Comparison of ENCODE assay signal across 8 cellular contexts in genomic region chr1:227887697-227888403, GRCh38. TPM values are rescaled to one million over a fixed set of nuclear protein-coding genes. Genes with fewer than 3 reads are reported as not detected.
DNase-seq lines count a peak whose midpoint lies in the region; ATAC-seq, FAIRE-seq and TF ChIP-seq lines count a peak whose summit lies in the region.

No MANE protein-coding gene starts in this region.

- 17% methylated on average over 40 of the region's 40 CpGs for WGBS in urinary bladder

- peak overlapping the region; percentile 89 for H3K27ac ChIP-seq in urinary bladder (ENCODE audit: low read depth)

- H3K36me3 Mint-ChIP-seq in endothelial cell (ENCODE audit: low read depth, unreplicated experiment) (no peaks in the 10 kb centered on the region), naive B cell (no peaks in the 10 kb centered on the region)

- H3K27me3 Mint-ChIP-seq in endothelial cell (ENCODE audit: unreplicated experiment) (peaks cover 5% of the 10 kb centered on the region), naive B cell (peaks cover 0 to 5% (median 0%) of the 10 kb centered on the region in 3 donors)

- ATAC-seq in naive B cell (ENCODE audit: low read depth in 2 of 2) (peak; percentile 78 to 83), GM19455 (IDR thresholded peaks at IDR 0.05; ENCODE audit: unreplicated experiment) (no peak)

- TF ChIP-seq CTCF in endothelial cell (IDR thresholded peaks at IDR 0.05; ENCODE audit: unreplicated experiment): no peak

- FAIRE-seq in RCC 7860 (lab: Jason Lieb, UNC) (no peak), frontal cortex (lab: Jason Lieb, UNC) (no peak)

- H3K27ac Mint-ChIP-seq in endothelial cell (ENCODE audit: unreplicated experiment) (no peak overlapping the region), naive B cell (peak overlapping the region in 3 of 6 donors; percentile 73 to 88 (median 80))

- H3K9me3 Mint-ChIP-seq in endothelial cell (ENCODE audit: unreplicated experiment) (no peaks in the 10 kb centered on the region), naive B cell (no peaks in the 10 kb centered on the region)

- H3K4me1 ChIP-seq in urinary bladder (ENCODE audit: insufficient read depth): no peaks in the 10 kb centered on the region

- H3K4me3 Mint-ChIP-seq in endothelial cell (ENCODE audit: unreplicated experiment) (peak overlapping the region; percentile 77), naive B cell (peak overlapping the region; percentile 80 to 94 (median 88))

- H3K4me3 ChIP-seq in urinary bladder (ENCODE audit: low read depth, low read length): peak overlapping the region; percentile 57

- H3K36me3 ChIP-seq in urinary bladder (ENCODE audit: insufficient read depth): no peaks in the 10 kb centered on the region

- H3K4me1 Mint-ChIP-seq in endothelial cell (ENCODE audit: unreplicated experiment) (no peaks in the 10 kb centered on the region), naive B cell (peaks cover 0 to 9% (median 4%) of the 10 kb centered on the region in 3 donors)

- peak; percentile 23 for DNase-seq in activated naive CD4-positive, alpha-beta T cell treated with Interleukin-2 at 50 U/mL for 16 hours
- DNase-seq in activated naive CD4-positive, alpha-beta T cell (lab: John Stamatoyannopoulos, UW): no peak
- peak; percentile 8 for DNase-seq in endothelial cell (ENCODE audit: low spot score)
- peak; percentile 43 for DNase-seq in naive B cell
- no peak for DNase-seq in RCC 7860 (ENCODE audit: low spot score)
- no peak for DNase-seq in frontal cortex (ENCODE audit: low spot score in 2 of 2)

RNA-seq across cellular contexts. Expression of gene WNT9A, which starts 59.9 kb away (rescaled TPM):
- total RNA-seq in endothelial cell (ENCODE audit: unreplicated experiment): 1.0 TPM
- polyA plus RNA-seq in naive B cell (ENCODE audit: low read depth in 6 of 6): not detected
- total RNA-seq in urinary bladder: 2.7 TPM
- 9.4 TPM for polyA plus RNA-seq in urinary bladder
- total RNA-seq in frontal cortex: 1.2 TPM

Comparison
In these comparisons a context has a peak if more than half of its experiments do, and no peak if none do; other contexts are left out.
1. DNase-seq: peak in activated naive CD4-positive, alpha-beta T cell treated with Interleukin-2 at 50 U/mL for 16 hours (single experiment), endothelial cell (single experiment) and naive B cell (single experiment); none in activated naive CD4-positive, alpha-beta T cell (0 of 4), RCC 7860 (single experiment) and frontal cortex (0 of 2).